Comparison of ENCODE assay signal across 15 cellular contexts in genomic region chr10:90289037-90289436, GRCh38.
A peak's percentile ranks its signal among the peaks of the same experiment; 100 is the strongest.
DNase-seq lines count a peak whose midpoint lies in the region; ATAC-seq and TF ChIP-seq lines count a peak whose summit lies in the region.
"Had no signal": no experiment of that assay in that cellular context is flagged by ENCODE, and none has a peak within 500 bp of the region (broad histone marks: within the 10 kb centered on the region; RNA-seq: fewer than 3 reads in every experiment).

No MANE protein-coding gene starts in this region.

- peak; percentile 65 for ATAC-seq in GM21786 (IDR thresholded peaks at IDR 0.05; ENCODE audit: unreplicated experiment)
- ATAC-seq in heart right ventricle = peak in 5 of 8 donors; percentile 9 to 68 (median 39)
- no peak for ATAC-seq in GM21528 (IDR thresholded peaks at IDR 0.05; ENCODE audit: low FRiP score, unreplicated experiment)
- ATAC-seq: left colon had no signal

- H3K4me1 ChIP-seq in heart right ventricle = peaks cover 0 to 4% (median 0%) of the 10 kb centered on the region in 9 donors
- H3K4me1 ChIP-seq: stomach had no signal

- no peaks in the 10 kb centered on the region for H3K9me3 Mint-ChIP-seq in Calu3 (ENCODE audit: low read depth, unreplicated experiment)
- H3K9me3 Mint-ChIP-seq in activated T-helper 1 cell treated with anti-CD3 and anti-CD28 coated beads, Interleukin-12 subunit alpha, Interleukin-12 subunit beta, Interleukin-2, Interleukin-4 antibody, amounts not matched to agents 30 ng/mL and 10 ng/mL and 1 ng/mL, durations not matched to agents 14 hours and 24 hours and 36 hours = no peaks in the 10 kb centered on the region

- CTCF ChIA-PET in Calu3 (lab: Charles Lee) = interaction anchor here (1.4 kb wide), 1 partner anchor 30 kb away, joined by 3 read pairs; no protein-coding TSS in a partner anchor

- H3K27ac Mint-ChIP-seq in Calu3 (ENCODE audit: unreplicated experiment) = peak overlapping the region; percentile 32
- H3K27ac Mint-ChIP-seq in activated T-helper 1 cell treated with anti-CD3 and anti-CD28 coated beads, Interleukin-12 subunit alpha, Interleukin-12 subunit beta, Interleukin-2, Interleukin-4 antibody, amounts not matched to agents 30 ng/mL and 10 ng/mL and 1 ng/mL, durations not matched to agents 14 hours and 24 hours and 36 hours = no peak overlapping the region

- no peaks in the 10 kb centered on the region for H3K36me3 ChIP-seq in heart right ventricle
- H3K36me3 ChIP-seq: cardiac muscle cell, stomach had no signal

- no peaks in the 10 kb centered on the region for H3K9me3 ChIP-seq in heart right ventricle
- H3K9me3 ChIP-seq: stomach had no signal

- no peaks in the 10 kb centered on the region for H3K27me3 Mint-ChIP-seq in Calu3 (ENCODE audit: unreplicated experiment)
- peaks cover 2% of the 10 kb centered on the region for H3K27me3 Mint-ChIP-seq in activated T-helper 1 cell treated with anti-CD3 and anti-CD28 coated beads, Interleukin-12 subunit alpha, Interleukin-12 subunit beta, Interleukin-2, Interleukin-4 antibody, amounts not matched to agents 30 ng/mL and 10 ng/mL and 1 ng/mL, durations not matched to agents 14 hours and 24 hours and 36 hours (ENCODE audit: insufficient read depth)

- peaks cover 0 to 3% (median 0%) of the 10 kb centered on the region in 7 donors for H3K27me3 ChIP-seq in heart right ventricle
- H3K27me3 ChIP-seq: cardiac muscle cell, stomach had no signal

- no peak overlapping the region for H3K4me3 Mint-ChIP-seq in Calu3 (ENCODE audit: low read depth, unreplicated experiment)
- no peak overlapping the region for H3K4me3 Mint-ChIP-seq in activated T-helper 1 cell treated with anti-CD3 and anti-CD28 coated beads, Interleukin-12 subunit alpha, Interleukin-12 subunit beta, Interleukin-2, Interleukin-4 antibody, amounts not matched to agents 30 ng/mL and 10 ng/mL and 1 ng/mL, durations not matched to agents 14 hours and 24 hours and 36 hours

- no peak for DNase-seq in Calu3
- peak; percentile 7 for DNase-seq in RKO (ENCODE audit: low spot score)
- no peak for DNase-seq in heart right ventricle
- no peak for DNase-seq in activated T-helper 1 cell treated with anti-CD3 and anti-CD28 coated beads, Interleukin-12 subunit alpha, Interleukin-12 subunit beta, Interleukin-2, Interleukin-4 antibody, amounts not matched to agents 30 ng/mL and 10 ng/mL and 1 ng/mL, durations not matched to agents 14 hours and 24 hours and 36 hours (ENCODE audit: low spot score)
- DNase-seq in activated T-cell treated with anti-CD3 and anti-CD28 coated beads for 4 hours = no peak
- DNase-seq in activated gamma-delta T cell treated with Interleukin-2 at 50 U/mL for 16 hours = no peak
- DNase-seq: GF-D8, left colon, NCI-H187, stomach had no signal

- TF ChIP-seq CTCF in Calu3 (IDR thresholded peaks at IDR 0.05; ENCODE audit: unreplicated experiment) (no peak), heart right ventricle (IDR thresholded peaks at IDR 0.05) (no peak)

- WGBS in heart right ventricle, 2 donors = 39 to 48% methylated on average over 1 of the region's 1 CpG

- peaks cover 9% of the 10 kb centered on the region for H3K4me1 Mint-ChIP-seq in Calu3 (ENCODE audit: low read depth, unreplicated experiment)
- H3K4me1 Mint-ChIP-seq in activated T-helper 1 cell treated with anti-CD3 and anti-CD28 coated beads, Interleukin-12 subunit alpha, Interleukin-12 subunit beta, Interleukin-2, Interleukin-4 antibody, amounts not matched to agents 30 ng/mL and 10 ng/mL and 1 ng/mL, durations not matched to agents 14 hours and 24 hours and 36 hours (ENCODE audit: low read depth) = no peaks in the 10 kb centered on the region

- no peak overlapping the region for H3K4me3 ChIP-seq in heart right ventricle
- H3K4me3 ChIP-seq: cardiac muscle cell, stomach had no signal

- intact Hi-C loops in Calu3 (cut with micrococcal nuclease; ENCODE audit: unreplicated experiment) (loop anchor here (10.0 kb wide), 2 partner anchors 286 to 494 kb away; no protein-coding TSS in a partner anchor), heart right ventricle (cut with DNase I) (no loop called here)
- intact Hi-C loops in activated T-helper 1 cell treated with anti-CD3 and anti-CD28 coated beads, Interleukin-12 subunit alpha, Interleukin-12 subunit beta, Interleukin-2, Interleukin-4 antibody, amounts not matched to agents 30 ng/mL and 10 ng/mL and 1 ng/mL, durations not matched to agents 14 hours and 24 hours and 36 hours (cut with micrococcal nuclease) = no loop called here

- H3K27ac ChIP-seq in heart right ventricle = no peak overlapping the region
- H3K27ac ChIP-seq: cardiac muscle cell, RWPE1, stomach, VCaP had no signal

- no peaks in the 10 kb centered on the region for H3K36me3 Mint-ChIP-seq in Calu3 (ENCODE audit: insufficient read depth, unreplicated experiment)
- H3K36me3 Mint-ChIP-seq in activated T-helper 1 cell treated with anti-CD3 and anti-CD28 coated beads, Interleukin-12 subunit alpha, Interleukin-12 subunit beta, Interleukin-2, Interleukin-4 antibody, amounts not matched to agents 30 ng/mL and 10 ng/mL and 1 ng/mL, durations not matched to agents 14 hours and 24 hours and 36 hours (ENCODE audit: low read depth) = no peaks in the 10 kb centered on the region

- BruUV-seq in Calu3 (replicated peaks; lab: Mats Ljungman, UMichigan) = no TSS peak
